13 cellular contexts compared by ENCODE assay signal in the genomic region with DNA sequence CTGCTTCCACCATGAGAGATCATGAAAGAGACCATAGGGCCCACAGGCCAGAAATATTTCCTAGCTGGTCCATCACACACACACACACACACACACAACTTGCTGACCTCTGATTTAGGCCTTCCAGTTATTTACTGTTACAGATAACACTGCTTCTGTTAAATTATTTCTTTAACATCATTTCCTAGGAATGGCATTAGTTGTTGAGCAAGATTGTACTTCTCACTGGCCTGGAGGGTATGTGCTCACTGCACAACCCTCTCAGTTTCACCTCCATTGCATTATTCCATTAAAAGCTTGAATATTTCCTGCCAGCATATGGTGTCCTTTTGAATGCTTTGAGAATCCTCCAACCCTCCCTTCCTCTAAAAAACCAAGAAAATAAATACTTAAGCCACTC.
DNase-seq lines count a peak whose midpoint lies in the region; ATAC-seq and TF ChIP-seq lines count a peak whose summit lies in the region.
"Had no signal": no experiment of that assay in that cellular context is flagged by ENCODE, and none has a peak within 500 bp of the region (broad histone marks: within the 10 kb centered on the region; RNA-seq: fewer than 3 reads in every experiment).

No MANE protein-coding gene starts in this region.

- CTCF ChIA-PET in BJ (lab: Yijun Ruan, JAX): interaction anchor here (1.8 kb wide), 1 partner anchor 95 kb away, joined by 4 read pairs; no protein-coding TSS in a partner anchor

- POLR2A ChIA-PET in BJ (lab: Charles Lee): interaction anchor here (0.8 kb wide), 1 partner anchor 19 kb away, joined by 3 read pairs; no protein-coding TSS in a partner anchor

- no peaks in the 10 kb centered on the region for H3K27me3 Mint-ChIP-seq in central memory CD8-positive, alpha-beta T cell
- H3K27me3 Mint-ChIP-seq in nephron progenitor cell (ENCODE audit: low read depth, poor library complexity): peaks cover 21% of the 10 kb centered on the region

- DNase-seq in BJ (ENCODE audit: low read depth) (peak; percentile 48), GM04503 (ENCODE audit: low read depth) (peak; percentile 28), nephron progenitor cell (no peak), epidermal melanocyte (ENCODE audit: insufficient read length, low spot score) (no peak), NCI-H1930 (lab: John Stamatoyannopoulos, UW) (no peak)
- DNase-seq in central memory CD8-positive, alpha-beta T cell (ENCODE audit: low spot score in 2 of 2): no peak
- DNase-seq: activated T-cell treated with anti-CD3 and anti-CD28 coated beads, Interleukin-2, amount 50 U/mL, for 1 hour; H9; mucosa of descending colon; NCI-H82; right cardiac atrium had no signal

- no peaks in the 10 kb centered on the region for H3K9me3 Mint-ChIP-seq in central memory CD8-positive, alpha-beta T cell
- H3K9me3 Mint-ChIP-seq in nephron progenitor cell: no peaks in the 10 kb centered on the region
- H3K9me3 Mint-ChIP-seq: H9 had no signal

- no peak overlapping the region for H3K4me3 ChIP-seq in BJ (ENCODE audit: low read depth, low read length)
- H3K4me3 ChIP-seq: mucosa of descending colon had no signal

- H3K4me1 Mint-ChIP-seq in central memory CD8-positive, alpha-beta T cell: peaks cover 32% of the 10 kb centered on the region
- peaks cover 75% of the 10 kb centered on the region for H3K4me1 Mint-ChIP-seq in nephron progenitor cell

- H3K27ac Mint-ChIP-seq in central memory CD8-positive, alpha-beta T cell (ENCODE audit: low read depth): peak overlapping the region; percentile 92
- H3K27ac Mint-ChIP-seq in nephron progenitor cell: peak overlapping the region; percentile 58

- H3K27me3 ChIP-seq in BJ (ENCODE audit: control insufficient read depth, insufficient read depth, low read length): no peaks in the 10 kb centered on the region

- no peak for ATAC-seq in central memory CD8-positive, alpha-beta T cell (replicated peaks; ENCODE audit: extremely low read depth, poor library complexity, severe bottlenecking)
- no peak for ATAC-seq in GM21737 (IDR thresholded peaks at IDR 0.05; ENCODE audit: unreplicated experiment)
- ATAC-seq: HepG2, right cardiac atrium had no signal

- H3K36me3 ChIP-seq in BJ (ENCODE audit: control insufficient read depth, insufficient read depth, low read length): peaks cover 12% of the 10 kb centered on the region

- peaks cover 55% of the 10 kb centered on the region for H3K36me3 Mint-ChIP-seq in central memory CD8-positive, alpha-beta T cell (ENCODE audit: insufficient read depth)
- no peaks in the 10 kb centered on the region for H3K36me3 Mint-ChIP-seq in nephron progenitor cell (ENCODE audit: low read depth)

- peak overlapping the region; percentile 36 for H3K4me3 Mint-ChIP-seq in central memory CD8-positive, alpha-beta T cell
- H3K4me3 Mint-ChIP-seq in nephron progenitor cell: peak overlapping the region; percentile 27
- H3K4me3 Mint-ChIP-seq: H9 had no signal

- no peak for TF ChIP-seq CTCF in BJ (IDR thresholded peaks at IDR 0.05; ENCODE audit: insufficient read depth, low read depth, low read length)
- no peak for TF ChIP-seq CTCF in nephron progenitor cell (IDR thresholded peaks at IDR 0.05)

Comparison
In these comparisons a context has a peak if more than half of its experiments do, and no peak if none do; other contexts are left out.
1. DNase-seq: peak in BJ (single experiment) and GM04503 (single experiment); none in central memory CD8-positive, alpha-beta T cell (0 of 2), nephron progenitor cell (single experiment), epidermal melanocyte (single experiment) and NCI-H1930 (0 of 2).